11 cellular contexts compared by ENCODE assay signal in the genomic region with DNA sequence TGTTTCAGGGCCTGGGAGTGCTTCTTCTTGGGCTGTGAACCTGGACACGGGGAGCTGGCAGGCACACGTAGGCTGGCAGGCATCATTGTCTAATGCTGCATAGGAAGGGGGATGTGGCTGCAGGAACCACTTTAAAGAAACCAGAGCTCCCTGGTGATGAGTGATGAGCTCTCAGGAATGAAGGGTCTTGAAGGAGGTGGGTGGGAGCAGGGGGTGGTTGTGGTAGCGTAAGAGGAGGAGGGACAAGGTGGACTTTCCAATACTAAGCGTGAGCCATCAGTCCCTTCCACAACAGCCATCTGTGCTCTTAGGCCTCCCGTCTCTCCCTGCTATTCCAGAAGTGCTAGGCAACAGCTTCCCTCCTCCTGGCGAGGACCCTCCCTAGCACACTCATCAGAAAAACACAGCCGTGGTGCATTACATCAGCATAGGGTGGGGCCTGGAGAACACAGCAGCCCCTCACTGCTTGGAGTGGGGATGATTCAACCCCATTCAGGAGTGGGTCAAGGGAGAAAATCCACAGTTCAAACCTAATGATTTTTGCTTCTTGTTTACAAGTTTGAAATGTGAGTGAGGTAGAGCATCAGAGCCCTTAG.
DNase-seq lines count a peak whose midpoint lies in the region; FAIRE-seq and TF ChIP-seq lines count a peak whose summit lies in the region.
"Had no signal": no experiment of that assay in that cellular context is flagged by ENCODE, and none has a peak within 500 bp of the region (broad histone marks: within the 10 kb centered on the region; RNA-seq: fewer than 3 reads in every experiment).

No MANE protein-coding gene starts in this region.

- peak; percentile 71 for DNase-seq in HFF-Myc (ENCODE audit: extremely low read depth, low read depth)
- peak; percentile 66 for DNase-seq in dedifferentiated amniotic fluid mesenchymal stem cell (ENCODE audit: extremely low spot score)
- DNase-seq in lower leg skin (ENCODE audit: low spot score in 2 of 2), result peak; percentile 67 to 92
- peak in 1 of 2 donors; percentile 85 for DNase-seq in suprapubic skin (ENCODE audit: low spot score in 2 of 2)
- no peak for DNase-seq in kidney tubule cell (ENCODE audit: low spot score)
- no peak for DNase-seq in T-helper 1 cell
- no peak for DNase-seq in GM12891 (ENCODE audit: insufficient read length, low spot score)
- no peak for DNase-seq in activated CD4-positive, CD25-positive, alpha-beta regulatory T cell (lab: John Stamatoyannopoulos, UW)
- DNase-seq: activated CD4-positive, alpha-beta T cell treated with anti-CD3 and anti-CD28 coated beads, Interleukin-2, amount 50 U/mL, for 4 hours; hippocampal formation had no signal

- peaks cover 14% of the 10 kb centered on the region for H3K4me1 ChIP-seq in suprapubic skin

- TF ChIP-seq CTCF in HFF-Myc (IDR thresholded peaks at IDR 0.05; ENCODE audit: low read depth, low read length, missing control alignments) (no peak), lower leg skin (IDR thresholded peaks at IDR 0.05) (no peak), suprapubic skin (IDR thresholded peaks at IDR 0.05) (no peak)

- no peak for FAIRE-seq in GM12891 (lab: Jason Lieb, UNC)
- FAIRE-seq: G401.6 had no signal

- intact Hi-C loops in lower leg skin (cut with DNase I; ENCODE audit: low total_unique reads), result no loop called here

- peak overlapping the region; percentile 57 for H3K27ac ChIP-seq in suprapubic skin

- H3K36me3 ChIP-seq in suprapubic skin, result no peaks in the 10 kb centered on the region

- no peaks in the 10 kb centered on the region for H3K9me3 ChIP-seq in suprapubic skin

- TF ChIP-seq POLR2A in lower leg skin (IDR thresholded peaks at IDR 0.05) (no peak), suprapubic skin (IDR thresholded peaks at IDR 0.05) (no peak), GM12891 (IDR thresholded peaks at IDR 0.05; ENCODE audit: low read depth, low read length) (no peak)

- H3K4me3 ChIP-seq in HFF-Myc (replicated peaks; ENCODE audit: low read depth, low read length) (no peak overlapping the region), lower leg skin (ENCODE audit: low read depth, poor library complexity, severe bottlenecking) (no peak overlapping the region), suprapubic skin (no peak overlapping the region)

- no peaks in the 10 kb centered on the region for H3K27me3 ChIP-seq in suprapubic skin

- 43 to 45% methylated on average over 7 of the region's 7 CpGs for WGBS in lower leg skin, 2 donors
- 32% methylated on average over 5 of the region's 7 CpGs for WGBS in suprapubic skin

- TF ChIP-seq EP300 in suprapubic skin (IDR thresholded peaks at IDR 0.05), result no peak

TF ChIP-seq in GM12891, 5 proteins besides CTCF, POLR2A, EP300 and RAD21:
- no peak for TF ChIP-seq POU2F2 (IDR thresholded peaks at IDR 0.05; ENCODE audit: low read depth, low read length)
- TF ChIP-seq PAX5 (IDR thresholded peaks at IDR 0.05; ENCODE audit: insufficient read depth, low read length, severe bottlenecking), result no peak
- no peak for TF ChIP-seq POLR2AphosphoS5 (IDR thresholded peaks at IDR 0.05; ENCODE audit: low read depth, low read length)
- TF ChIP-seq SPI1 (IDR thresholded peaks at IDR 0.05; ENCODE audit: low read depth, low read length), result no peak
- no peak for TF ChIP-seq TAF1 (IDR thresholded peaks at IDR 0.05; ENCODE audit: low read depth, low read length)

Comparison
In these comparisons a context has a peak if more than half of its experiments do, and no peak if none do; other contexts are left out.
1. DNase-seq: peak in HFF-Myc (single experiment), dedifferentiated amniotic fluid mesenchymal stem cell (single experiment) and lower leg skin (2 of 2); none in kidney tubule cell (single experiment), T-helper 1 cell (0 of 5), GM12891 (single experiment) and activated CD4-positive, CD25-positive, alpha-beta regulatory T cell (0 of 4).